In the genomic region with DNA sequence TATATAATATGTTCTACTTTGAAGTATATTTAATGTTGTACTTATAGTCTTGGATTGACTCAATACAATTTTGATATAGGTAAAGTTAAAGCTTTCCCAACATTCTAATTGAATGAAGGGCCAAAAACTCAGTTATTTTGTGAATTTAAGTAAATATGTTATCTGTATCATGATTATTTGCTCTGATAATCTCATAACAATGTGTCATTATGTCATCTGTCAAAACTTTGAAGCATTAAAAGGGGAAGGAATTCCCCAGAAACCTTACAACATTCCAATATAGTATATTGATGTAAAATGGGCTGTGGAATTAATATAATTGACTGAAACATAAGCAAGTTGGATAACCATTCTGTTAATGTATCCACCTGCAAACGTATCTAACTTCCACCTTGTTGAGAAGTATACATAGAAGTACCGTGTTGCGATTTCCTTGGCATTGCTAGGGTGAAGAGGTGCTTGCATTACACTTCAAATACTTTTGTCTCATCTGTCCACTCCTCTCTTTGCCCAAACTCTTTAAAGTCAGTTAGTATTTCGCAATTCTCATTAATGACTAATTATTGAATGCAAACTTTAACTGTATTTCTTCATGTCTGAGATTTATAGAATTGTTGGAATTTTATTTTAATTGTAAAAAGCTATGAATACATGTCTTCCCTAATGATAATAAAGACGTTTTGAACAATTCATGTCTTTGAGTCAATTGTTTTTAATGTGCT, we compare ENCODE assay signal across 2 cellular contexts.
TF ChIP-seq lines count a peak whose summit lies in the region.

No MANE protein-coding gene starts in this region.

TF ChIP-seq in HepG2, 621 proteins besides CTCF, POLR2A, EP300 and RAD21:
- peak; percentile 62 for TF ChIP-seq CEBPB (IDR thresholded peaks at IDR 0.05; ENCODE audit: borderline replicate concordance, low read depth, low read length)
- TF ChIP-seq, protein P1, sequence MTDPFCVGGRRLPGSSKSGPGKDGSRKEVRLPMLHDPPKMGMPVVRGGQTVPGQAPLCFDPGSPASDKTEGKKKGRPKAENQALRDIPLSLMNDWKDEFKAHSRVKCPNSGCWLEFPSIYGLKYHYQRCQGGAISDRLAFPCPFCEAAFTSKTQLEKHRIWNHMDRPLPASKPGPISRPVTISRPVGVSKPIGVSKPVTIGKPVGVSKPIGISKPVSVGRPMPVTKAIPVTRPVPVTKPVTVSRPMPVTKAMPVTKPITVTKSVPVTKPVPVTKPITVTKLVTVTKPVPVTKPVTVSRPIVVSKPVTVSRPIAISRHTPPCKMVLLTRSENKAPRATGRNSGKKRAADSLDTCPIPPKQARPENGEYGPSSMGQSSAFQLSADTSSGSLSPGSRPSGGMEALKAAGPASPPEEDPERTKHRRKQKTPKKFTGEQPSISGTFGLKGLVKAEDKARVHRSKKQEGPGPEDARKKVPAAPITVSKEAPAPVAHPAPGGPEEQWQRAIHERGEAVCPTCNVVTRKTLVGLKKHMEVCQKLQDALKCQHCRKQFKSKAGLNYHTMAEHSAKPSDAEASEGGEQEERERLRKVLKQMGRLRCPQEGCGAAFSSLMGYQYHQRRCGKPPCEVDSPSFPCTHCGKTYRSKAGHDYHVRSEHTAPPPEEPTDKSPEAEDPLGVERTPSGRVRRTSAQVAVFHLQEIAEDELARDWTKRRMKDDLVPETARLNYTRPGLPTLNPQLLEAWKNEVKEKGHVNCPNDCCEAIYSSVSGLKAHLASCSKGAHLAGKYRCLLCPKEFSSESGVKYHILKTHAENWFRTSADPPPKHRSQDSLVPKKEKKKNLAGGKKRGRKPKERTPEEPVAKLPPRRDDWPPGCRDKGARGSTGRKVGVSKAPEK (CRISPR knock-in tag; IDR thresholded peaks at IDR 0.05; ENCODE audit: borderline replicate concordance): no peak

TF ChIP-seq in IMR-90, 13 proteins besides CTCF, POLR2A, EP300 and RAD21:
- TF ChIP-seq NFE2L2 (IDR thresholded peaks at IDR 0.05; ENCODE audit: low read depth, low read length) (no peak), FOS (IDR thresholded peaks at IDR 0.05; ENCODE audit: low read depth, low read length) (no peak), RFX5 (IDR thresholded peaks at IDR 0.05; ENCODE audit: low read depth, low read length) (no peak), CEBPB (IDR thresholded peaks at IDR 0.05; ENCODE audit: low read depth, low read length) (peak; percentile 67), RCOR1 (IDR thresholded peaks at IDR 0.05; ENCODE audit: insufficient replicate concordance, low read length) (no peak)
- TF ChIP-seq, protein P2, sequence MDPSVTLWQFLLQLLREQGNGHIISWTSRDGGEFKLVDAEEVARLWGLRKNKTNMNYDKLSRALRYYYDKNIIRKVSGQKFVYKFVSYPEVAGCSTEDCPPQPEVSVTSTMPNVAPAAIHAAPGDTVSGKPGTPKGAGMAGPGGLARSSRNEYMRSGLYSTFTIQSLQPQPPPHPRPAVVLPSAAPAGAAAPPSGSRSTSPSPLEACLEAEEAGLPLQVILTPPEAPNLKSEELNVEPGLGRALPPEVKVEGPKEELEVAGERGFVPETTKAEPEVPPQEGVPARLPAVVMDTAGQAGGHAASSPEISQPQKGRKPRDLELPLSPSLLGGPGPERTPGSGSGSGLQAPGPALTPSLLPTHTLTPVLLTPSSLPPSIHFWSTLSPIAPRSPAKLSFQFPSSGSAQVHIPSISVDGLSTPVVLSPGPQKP (IDR thresholded peaks at IDR 0.05; ENCODE audit: borderline replicate concordance, low read depth, low read length): no peak
TF ChIP-seq in IMR-90: peak in this region for 1.
